ENCODE assay signal across 1 cellular context in the genomic region with DNA sequence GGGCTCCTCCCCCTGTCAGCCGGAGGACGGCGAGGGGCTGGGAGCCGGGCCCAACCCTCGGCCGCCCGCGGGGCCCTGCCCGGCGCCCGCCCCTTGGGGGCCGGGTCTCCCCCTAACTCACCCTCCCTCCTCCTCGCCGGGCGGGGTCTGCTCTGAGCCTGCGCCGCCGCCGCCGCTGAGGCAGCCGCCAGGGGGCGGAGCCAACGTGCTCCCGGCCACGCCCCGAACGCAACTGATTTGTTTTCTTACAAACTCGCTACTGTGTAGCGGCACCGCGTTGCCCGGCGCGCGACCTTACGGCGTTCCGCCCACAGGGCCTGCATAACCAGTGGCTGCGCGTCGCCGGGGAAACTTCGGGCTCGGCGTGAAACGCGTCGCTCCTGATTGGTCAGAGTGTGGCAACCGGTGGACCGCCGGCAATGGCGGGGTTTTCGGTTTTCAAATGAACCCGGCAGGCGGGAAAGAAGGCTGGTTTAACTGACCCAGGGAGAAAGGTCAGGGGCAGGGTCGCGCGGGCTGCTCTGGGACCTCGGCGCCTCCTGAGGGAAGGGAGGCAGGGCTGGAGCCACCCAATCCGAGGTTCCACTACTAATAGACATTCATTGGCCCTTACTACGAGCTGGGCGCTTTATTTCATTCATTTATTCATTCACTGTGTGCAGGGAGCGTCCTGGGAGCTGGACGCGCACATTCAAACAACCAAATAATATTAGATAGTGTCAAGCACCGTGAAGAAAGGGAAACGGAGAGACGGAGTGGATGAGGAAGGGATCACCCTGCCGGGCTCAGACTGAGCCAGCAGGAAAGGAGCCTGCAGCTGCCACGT.
TF ChIP-seq lines count a peak whose summit lies in the region.

A gene (minus strand): TSS at position 154 of the 826 bp plus-strand sequence. CDS start 326 bp downstream, outside the sequence.

TF ChIP-seq in K562, 482 proteins besides CTCF, POLR2A, EP300 and RAD21 (continued from another document and continues in another):
- TF ChIP-seq, protein P1, sequence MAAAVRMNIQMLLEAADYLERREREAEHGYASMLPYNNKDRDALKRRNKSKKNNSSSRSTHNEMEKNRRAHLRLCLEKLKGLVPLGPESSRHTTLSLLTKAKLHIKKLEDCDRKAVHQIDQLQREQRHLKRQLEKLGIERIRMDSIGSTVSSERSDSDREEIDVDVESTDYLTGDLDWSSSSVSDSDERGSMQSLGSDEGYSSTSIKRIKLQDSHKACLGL (CRISPR knock-in tag; IDR thresholded peaks at IDR 0.05; ENCODE audit: borderline replicate concordance, poor library complexity, severe bottlenecking), result peak; percentile 31
- TF ChIP-seq MED1 (CRISPR knock-in tag; IDR thresholded peaks at IDR 0.05; ENCODE audit: borderline replicate concordance) (no peak), DMBX1 (CRISPR knock-in tag; IDR thresholded peaks at IDR 0.05; ENCODE audit: borderline replicate concordance) (no peak), XRCC4 (IDR thresholded peaks at IDR 0.05; ENCODE audit: extremely low read depth, insufficient read depth, insufficient read length) (no peak), HSF4 (CRISPR knock-in tag; IDR thresholded peaks at IDR 0.05; ENCODE audit: borderline replicate concordance) (no peak), TAF7 (tag; IDR thresholded peaks at IDR 0.05) (peak; percentile 66; the same call in 1 of the 2 replicates), SMARCB1 (IDR thresholded peaks at IDR 0.05; ENCODE audit: insufficient read length, low read depth) (no peak), PHF21A (IDR thresholded peaks at IDR 0.05; ENCODE audit: borderline replicate concordance, low read depth) (no peak), EHMT2 (IDR thresholded peaks at IDR 0.05) (no peak), CEBPB (tag; IDR thresholded peaks at IDR 0.05) (peak; percentile 58), FOXJ2 (tag; IDR thresholded peaks at IDR 0.05) (no peak; the same call in 1 of the 2 replicates), RFX7 (CRISPR knock-in tag; IDR thresholded peaks at IDR 0.05) (no peak), NFIX (CRISPR knock-in tag; IDR thresholded peaks at IDR 0.05; ENCODE audit: low read depth) (no peak), MTA3 (IDR thresholded peaks at IDR 0.05; ENCODE audit: borderline replicate concordance) (0 out of 2 replicates have a peak, but pooled peaks have one; percentile 24), TGIF2 (CRISPR knock-in tag; IDR thresholded peaks at IDR 0.05) (no peak), KDM1A (IDR thresholded peaks at IDR 0.05) (no peak), PHF8 (IDR thresholded peaks at IDR 0.05; ENCODE audit: borderline replicate concordance, low read length) (peak; percentile 75; the same call in 1 of the 2 replicates), CBX1 (IDR thresholded peaks at IDR 0.05; ENCODE audit: low read depth) (0 out of 2 replicates have a peak, but pooled peaks have one; percentile 8), MTA1 (IDR thresholded peaks at IDR 0.05; ENCODE audit: borderline replicate concordance) (no peak), POLR2AphosphoS5 (IDR thresholded peaks at IDR 0.05; ENCODE audit: control insufficient read depth, insufficient read depth, low read depth, low read length) (0 out of 2 replicates have a peak, but pooled peaks have one; percentile 38), ZNF253 (CRISPR knock-in tag; conservative IDR thresholded peaks at IDR 0.05) (no peak), ZNF583 (CRISPR knock-in tag; IDR thresholded peaks at IDR 0.05) (no peak), HIVEP1 (CRISPR knock-in tag; IDR thresholded peaks at IDR 0.05) (no peak), ZC3H4 (CRISPR knock-in tag; IDR thresholded peaks at IDR 0.05; ENCODE audit: borderline replicate concordance) (no peak), CBFA2T2 (conservative IDR thresholded peaks at IDR 0.05) (no peak), NRF1 (conservative IDR thresholded peaks at IDR 0.05 in 1 of 2, IDR thresholded peaks at IDR 0.05 in 1 of 2) (peak; percentile 95), MCM3 (IDR thresholded peaks at IDR 0.05) (no peak), ZFX (CRISPR knock-in tag; IDR thresholded peaks at IDR 0.05) (peak; percentile 89), POLR2AphosphoS2 (IDR thresholded peaks at IDR 0.05; ENCODE audit: low read length) (no peak), TAF9B (IDR thresholded peaks at IDR 0.05; ENCODE audit: partially characterized antibody) (no peak), DPF2 (IDR thresholded peaks at IDR 0.05) (no peak), ZFP30 (CRISPR knock-in tag; IDR thresholded peaks at IDR 0.05; ENCODE audit: borderline replicate concordance) (no peak), KLF13 (tag; IDR thresholded peaks at IDR 0.05; ENCODE audit: borderline replicate concordance, low read depth) (no peak), KDM4B (IDR thresholded peaks at IDR 0.05; ENCODE audit: borderline replicate concordance in 2 of 2, low read depth in 1 of 2) (no peak), SAP30 (IDR thresholded peaks at IDR 0.05; ENCODE audit: borderline replicate concordance, insufficient read depth, low read depth, low read length, poor library complexity, severe bottlenecking) (peak; percentile 100), TFAM (CRISPR knock-in tag; conservative IDR thresholded peaks at IDR 0.05) (no peak), ZNF212 (CRISPR knock-in tag; IDR thresholded peaks at IDR 0.05) (no peak)
- TF ChIP-seq, protein P2, sequence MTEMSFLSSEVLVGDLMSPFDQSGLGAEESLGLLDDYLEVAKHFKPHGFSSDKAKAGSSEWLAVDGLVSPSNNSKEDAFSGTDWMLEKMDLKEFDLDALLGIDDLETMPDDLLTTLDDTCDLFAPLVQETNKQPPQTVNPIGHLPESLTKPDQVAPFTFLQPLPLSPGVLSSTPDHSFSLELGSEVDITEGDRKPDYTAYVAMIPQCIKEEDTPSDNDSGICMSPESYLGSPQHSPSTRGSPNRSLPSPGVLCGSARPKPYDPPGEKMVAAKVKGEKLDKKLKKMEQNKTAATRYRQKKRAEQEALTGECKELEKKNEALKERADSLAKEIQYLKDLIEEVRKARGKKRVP (CRISPR knock-in tag; IDR thresholded peaks at IDR 0.05), result no peak
- TF ChIP-seq, protein P3, sequence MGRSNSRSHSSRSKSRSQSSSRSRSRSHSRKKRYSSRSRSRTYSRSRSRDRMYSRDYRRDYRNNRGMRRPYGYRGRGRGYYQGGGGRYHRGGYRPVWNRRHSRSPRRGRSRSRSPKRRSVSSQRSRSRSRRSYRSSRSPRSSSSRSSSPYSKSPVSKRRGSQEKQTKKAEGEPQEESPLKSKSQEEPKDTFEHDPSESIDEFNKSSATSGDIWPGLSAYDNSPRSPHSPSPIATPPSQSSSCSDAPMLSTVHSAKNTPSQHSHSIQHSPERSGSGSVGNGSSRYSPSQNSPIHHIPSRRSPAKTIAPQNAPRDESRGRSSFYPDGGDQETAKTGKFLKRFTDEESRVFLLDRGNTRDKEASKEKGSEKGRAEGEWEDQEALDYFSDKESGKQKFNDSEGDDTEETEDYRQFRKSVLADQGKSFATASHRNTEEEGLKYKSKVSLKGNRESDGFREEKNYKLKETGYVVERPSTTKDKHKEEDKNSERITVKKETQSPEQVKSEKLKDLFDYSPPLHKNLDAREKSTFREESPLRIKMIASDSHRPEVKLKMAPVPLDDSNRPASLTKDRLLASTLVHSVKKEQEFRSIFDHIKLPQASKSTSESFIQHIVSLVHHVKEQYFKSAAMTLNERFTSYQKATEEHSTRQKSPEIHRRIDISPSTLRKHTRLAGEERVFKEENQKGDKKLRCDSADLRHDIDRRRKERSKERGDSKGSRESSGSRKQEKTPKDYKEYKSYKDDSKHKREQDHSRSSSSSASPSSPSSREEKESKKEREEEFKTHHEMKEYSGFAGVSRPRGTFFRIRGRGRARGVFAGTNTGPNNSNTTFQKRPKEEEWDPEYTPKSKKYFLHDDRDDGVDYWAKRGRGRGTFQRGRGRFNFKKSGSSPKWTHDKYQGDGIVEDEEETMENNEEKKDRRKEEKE (IDR thresholded peaks at IDR 0.05; ENCODE audit: borderline replicate concordance in 1 of 2, control insufficient read depth in 1 of 2, low read depth in 2 of 2, low read length in 1 of 2), result no peak
- TF ChIP-seq, protein P4, sequence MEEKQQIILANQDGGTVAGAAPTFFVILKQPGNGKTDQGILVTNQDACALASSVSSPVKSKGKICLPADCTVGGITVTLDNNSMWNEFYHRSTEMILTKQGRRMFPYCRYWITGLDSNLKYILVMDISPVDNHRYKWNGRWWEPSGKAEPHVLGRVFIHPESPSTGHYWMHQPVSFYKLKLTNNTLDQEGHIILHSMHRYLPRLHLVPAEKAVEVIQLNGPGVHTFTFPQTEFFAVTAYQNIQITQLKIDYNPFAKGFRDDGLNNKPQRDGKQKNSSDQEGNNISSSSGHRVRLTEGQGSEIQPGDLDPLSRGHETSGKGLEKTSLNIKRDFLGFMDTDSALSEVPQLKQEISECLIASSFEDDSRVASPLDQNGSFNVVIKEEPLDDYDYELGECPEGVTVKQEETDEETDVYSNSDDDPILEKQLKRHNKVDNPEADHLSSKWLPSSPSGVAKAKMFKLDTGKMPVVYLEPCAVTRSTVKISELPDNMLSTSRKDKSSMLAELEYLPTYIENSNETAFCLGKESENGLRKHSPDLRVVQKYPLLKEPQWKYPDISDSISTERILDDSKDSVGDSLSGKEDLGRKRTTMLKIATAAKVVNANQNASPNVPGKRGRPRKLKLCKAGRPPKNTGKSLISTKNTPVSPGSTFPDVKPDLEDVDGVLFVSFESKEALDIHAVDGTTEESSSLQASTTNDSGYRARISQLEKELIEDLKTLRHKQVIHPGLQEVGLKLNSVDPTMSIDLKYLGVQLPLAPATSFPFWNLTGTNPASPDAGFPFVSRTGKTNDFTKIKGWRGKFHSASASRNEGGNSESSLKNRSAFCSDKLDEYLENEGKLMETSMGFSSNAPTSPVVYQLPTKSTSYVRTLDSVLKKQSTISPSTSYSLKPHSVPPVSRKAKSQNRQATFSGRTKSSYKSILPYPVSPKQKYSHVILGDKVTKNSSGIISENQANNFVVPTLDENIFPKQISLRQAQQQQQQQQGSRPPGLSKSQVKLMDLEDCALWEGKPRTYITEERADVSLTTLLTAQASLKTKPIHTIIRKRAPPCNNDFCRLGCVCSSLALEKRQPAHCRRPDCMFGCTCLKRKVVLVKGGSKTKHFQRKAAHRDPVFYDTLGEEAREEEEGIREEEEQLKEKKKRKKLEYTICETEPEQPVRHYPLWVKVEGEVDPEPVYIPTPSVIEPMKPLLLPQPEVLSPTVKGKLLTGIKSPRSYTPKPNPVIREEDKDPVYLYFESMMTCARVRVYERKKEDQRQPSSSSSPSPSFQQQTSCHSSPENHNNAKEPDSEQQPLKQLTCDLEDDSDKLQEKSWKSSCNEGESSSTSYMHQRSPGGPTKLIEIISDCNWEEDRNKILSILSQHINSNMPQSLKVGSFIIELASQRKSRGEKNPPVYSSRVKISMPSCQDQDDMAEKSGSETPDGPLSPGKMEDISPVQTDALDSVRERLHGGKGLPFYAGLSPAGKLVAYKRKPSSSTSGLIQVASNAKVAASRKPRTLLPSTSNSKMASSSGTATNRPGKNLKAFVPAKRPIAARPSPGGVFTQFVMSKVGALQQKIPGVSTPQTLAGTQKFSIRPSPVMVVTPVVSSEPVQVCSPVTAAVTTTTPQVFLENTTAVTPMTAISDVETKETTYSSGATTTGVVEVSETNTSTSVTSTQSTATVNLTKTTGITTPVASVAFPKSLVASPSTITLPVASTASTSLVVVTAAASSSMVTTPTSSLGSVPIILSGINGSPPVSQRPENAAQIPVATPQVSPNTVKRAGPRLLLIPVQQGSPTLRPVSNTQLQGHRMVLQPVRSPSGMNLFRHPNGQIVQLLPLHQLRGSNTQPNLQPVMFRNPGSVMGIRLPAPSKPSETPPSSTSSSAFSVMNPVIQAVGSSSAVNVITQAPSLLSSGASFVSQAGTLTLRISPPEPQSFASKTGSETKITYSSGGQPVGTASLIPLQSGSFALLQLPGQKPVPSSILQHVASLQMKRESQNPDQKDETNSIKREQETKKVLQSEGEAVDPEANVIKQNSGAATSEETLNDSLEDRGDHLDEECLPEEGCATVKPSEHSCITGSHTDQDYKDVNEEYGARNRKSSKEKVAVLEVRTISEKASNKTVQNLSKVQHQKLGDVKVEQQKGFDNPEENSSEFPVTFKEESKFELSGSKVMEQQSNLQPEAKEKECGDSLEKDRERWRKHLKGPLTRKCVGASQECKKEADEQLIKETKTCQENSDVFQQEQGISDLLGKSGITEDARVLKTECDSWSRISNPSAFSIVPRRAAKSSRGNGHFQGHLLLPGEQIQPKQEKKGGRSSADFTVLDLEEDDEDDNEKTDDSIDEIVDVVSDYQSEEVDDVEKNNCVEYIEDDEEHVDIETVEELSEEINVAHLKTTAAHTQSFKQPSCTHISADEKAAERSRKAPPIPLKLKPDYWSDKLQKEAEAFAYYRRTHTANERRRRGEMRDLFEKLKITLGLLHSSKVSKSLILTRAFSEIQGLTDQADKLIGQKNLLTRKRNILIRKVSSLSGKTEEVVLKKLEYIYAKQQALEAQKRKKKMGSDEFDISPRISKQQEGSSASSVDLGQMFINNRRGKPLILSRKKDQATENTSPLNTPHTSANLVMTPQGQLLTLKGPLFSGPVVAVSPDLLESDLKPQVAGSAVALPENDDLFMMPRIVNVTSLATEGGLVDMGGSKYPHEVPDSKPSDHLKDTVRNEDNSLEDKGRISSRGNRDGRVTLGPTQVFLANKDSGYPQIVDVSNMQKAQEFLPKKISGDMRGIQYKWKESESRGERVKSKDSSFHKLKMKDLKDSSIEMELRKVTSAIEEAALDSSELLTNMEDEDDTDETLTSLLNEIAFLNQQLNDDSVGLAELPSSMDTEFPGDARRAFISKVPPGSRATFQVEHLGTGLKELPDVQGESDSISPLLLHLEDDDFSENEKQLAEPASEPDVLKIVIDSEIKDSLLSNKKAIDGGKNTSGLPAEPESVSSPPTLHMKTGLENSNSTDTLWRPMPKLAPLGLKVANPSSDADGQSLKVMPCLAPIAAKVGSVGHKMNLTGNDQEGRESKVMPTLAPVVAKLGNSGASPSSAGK (IDR thresholded peaks at IDR 0.05), result peak; percentile 93
- TF ChIP-seq, protein P5, sequence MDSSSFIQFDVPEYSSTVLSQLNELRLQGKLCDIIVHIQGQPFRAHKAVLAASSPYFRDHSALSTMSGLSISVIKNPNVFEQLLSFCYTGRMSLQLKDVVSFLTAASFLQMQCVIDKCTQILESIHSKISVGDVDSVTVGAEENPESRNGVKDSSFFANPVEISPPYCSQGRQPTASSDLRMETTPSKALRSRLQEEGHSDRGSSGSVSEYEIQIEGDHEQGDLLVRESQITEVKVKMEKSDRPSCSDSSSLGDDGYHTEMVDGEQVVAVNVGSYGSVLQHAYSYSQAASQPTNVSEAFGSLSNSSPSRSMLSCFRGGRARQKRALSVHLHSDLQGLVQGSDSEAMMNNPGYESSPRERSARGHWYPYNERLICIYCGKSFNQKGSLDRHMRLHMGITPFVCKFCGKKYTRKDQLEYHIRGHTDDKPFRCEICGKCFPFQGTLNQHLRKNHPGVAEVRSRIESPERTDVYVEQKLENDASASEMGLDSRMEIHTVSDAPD (CRISPR knock-in tag; IDR thresholded peaks at IDR 0.05), result no peak
- TF ChIP-seq, protein P6, sequence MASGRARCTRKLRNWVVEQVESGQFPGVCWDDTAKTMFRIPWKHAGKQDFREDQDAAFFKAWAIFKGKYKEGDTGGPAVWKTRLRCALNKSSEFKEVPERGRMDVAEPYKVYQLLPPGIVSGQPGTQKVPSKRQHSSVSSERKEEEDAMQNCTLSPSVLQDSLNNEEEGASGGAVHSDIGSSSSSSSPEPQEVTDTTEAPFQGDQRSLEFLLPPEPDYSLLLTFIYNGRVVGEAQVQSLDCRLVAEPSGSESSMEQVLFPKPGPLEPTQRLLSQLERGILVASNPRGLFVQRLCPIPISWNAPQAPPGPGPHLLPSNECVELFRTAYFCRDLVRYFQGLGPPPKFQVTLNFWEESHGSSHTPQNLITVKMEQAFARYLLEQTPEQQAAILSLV (tag; IDR thresholded peaks at IDR 0.05), result no peak
